32 cellular contexts compared by ENCODE assay signal in genomic region chr15:99009741-99010370, GRCh38. TPM values are rescaled to one million over a fixed set of nuclear protein-coding genes. Genes with fewer than 3 reads are reported as not detected.
DNase-seq lines count a peak whose midpoint lies in the region; ATAC-seq and TF ChIP-seq lines count a peak whose summit lies in the region.
"Had no signal": no experiment of that assay in that cellular context is flagged by ENCODE, and none has a peak within 500 bp of the region (broad histone marks: within the 10 kb centered on the region; RNA-seq: fewer than 3 reads in every experiment).

No MANE protein-coding gene starts in this region.

- DNase-seq in EH (ENCODE audit: low read depth): peak; percentile 29
- DNase-seq in NCI-H82 treated with DMSO at 0.1 percent for 48 hours (lab: John Stamatoyannopoulos, UW; ENCODE audit: unreplicated experiment): peak; percentile 51
- DNase-seq in fibroblast of villous mesenchyme (ENCODE audit: low read depth): peak; percentile 70
- DNase-seq in psoas muscle: no peak
- DNase-seq: activated CD4-positive, alpha-beta T cell treated with anti-CD3 and anti-CD28 coated beads, Interleukin-2, amount 10 ng/mL, durations not matched to agents 7 days and 5 days; activated gamma-delta T cell; activated naive CD8-positive, alpha-beta T cell treated with anti-CD3 and anti-CD28 coated beads for 36 hours; activated T-cell treated with anti-CD3 and anti-CD28 coated beads, Interleukin-2, amount 50 U/mL, for 1 hour; aorta; C1 segment of cervical spinal cord; DMS153; erythroblast; gastrocnemius medialis; GDM1; GOT3; hypothalamus; left cardiac atrium; NCI-H1694 treated with DMSO at 0.1 percent for 48 hours; right lobe of liver; stimulated activated CD4-positive, alpha-beta T cell treated with anti-CD3 and anti-CD28 coated beads, Interleukin-4, amount 100 ng/mL, for 1 hour; T-cell; tibial artery had no signal

- no peak for ATAC-seq in psoas muscle
- ATAC-seq in GM21737 (IDR thresholded peaks at IDR 0.05; ENCODE audit: unreplicated experiment): no peak
- ATAC-seq in GM21367 (IDR thresholded peaks at IDR 0.05; ENCODE audit: unreplicated experiment): no peak
- ATAC-seq in GM19467 (IDR thresholded peaks at IDR 0.05; ENCODE audit: unreplicated experiment): no peak
- no peak for ATAC-seq in activated CD4-positive, CD25-positive, alpha-beta regulatory T cell treated with anti-CD3 and anti-CD28 coated beads, Interleukin-2, amount 50 U/mL, for 24 hours
- ATAC-seq: gastrocnemius medialis, left cardiac atrium, right lobe of liver, T-cell had no signal

- H3K27ac ChIP-seq in psoas muscle: peak overlapping the region; percentile 43
- H3K27ac ChIP-seq: coronary artery, right lobe of liver, tibial artery had no signal

- TF ChIP-seq CTCF in fibroblast of villous mesenchyme (IDR thresholded peaks at IDR 0.05; ENCODE audit: insufficient read depth, low read depth, low read length) (no peak), psoas muscle (IDR thresholded peaks at IDR 0.05) (no peak)

- H3K9me3 ChIP-seq in psoas muscle: no peaks in the 10 kb centered on the region
- H3K9me3 ChIP-seq: gastrocnemius medialis, right lobe of liver, tibial artery had no signal

- 44 to 53% (median 47%) methylated on average over 8 of the region's 8 CpGs for WGBS in psoas muscle, 3 donors

- H3K4me3 ChIP-seq in fibroblast of villous mesenchyme (ENCODE audit: low read depth, low read length) (no peak overlapping the region), psoas muscle (no peak overlapping the region)
- H3K4me3 ChIP-seq: coronary artery, gastrocnemius medialis, right lobe of liver, tibial artery had no signal

- intact Hi-C loops in psoas muscle (cut with DNase I): no loop called here

- H3K4me1 ChIP-seq in psoas muscle: peaks cover 3% of the 10 kb centered on the region

- no peaks in the 10 kb centered on the region for H3K36me3 ChIP-seq in psoas muscle (ENCODE audit: insufficient read depth in 1 of 2, low read depth in 1 of 2)
- H3K36me3 ChIP-seq: gastrocnemius medialis, right lobe of liver, tibial artery had no signal

- no peaks in the 10 kb centered on the region for H3K27me3 ChIP-seq in psoas muscle (ENCODE audit: insufficient read depth in 3 of 3, low read length in 2 of 3)
- H3K27me3 ChIP-seq: gastrocnemius medialis, tibial artery had no signal

RNA-seq across cellular contexts. Expression of gene PGPEP1L, which starts 2.3 kb away (rescaled TPM):
- 0.32 TPM in 1 of 2 replicates, not detected in the other for total RNA-seq in fibroblast of villous mesenchyme
- 1 to 10 TPM; 4.6 to 8.5 (median 6.7) TPM for total RNA-seq in psoas muscle
- polyA plus RNA-seq in psoas muscle: 10 to 100 TPM in 2 of 3 donors, 1 to 10 TPM in 1; 3.8 to 16.9 (median 12.4) TPM
- total RNA-seq: activated CD4-positive, alpha-beta T cell treated with anti-CD3 and anti-CD28 coated beads, Interleukin-2, amount 10 ng/mL, durations not matched to agents 7 days and 5 days; activated naive CD8-positive, alpha-beta T cell treated with anti-CD3 and anti-CD28 coated beads for 36 hours; bronchial epithelial cell; lung microvascular endothelial cell; NCI-H460; neural crest cell; right lobe of liver; SK-MEL-5; T-cell had no signal

Comparison
In these comparisons a context has a peak if more than half of its experiments do, and no peak if none do; other contexts are left out.
1. DNase-seq: peak in EH (single experiment), NCI-H82 treated with DMSO at 0.1 percent for 48 hours (single experiment) and fibroblast of villous mesenchyme (single experiment); none in psoas muscle (0 of 2).